ENCODE assay signal across 38 cellular contexts in genomic region chr10:50987934-50988333, GRCh38.
"Had no signal": no experiment of that assay in that cellular context is flagged by ENCODE, and none has a peak within 500 bp of the region (broad histone marks: within the 10 kb centered on the region; RNA-seq: fewer than 3 reads in every experiment).

No MANE protein-coding gene starts in this region.

- H3K9me3 ChIP-seq: adrenal gland, body of pancreas, breast epithelium had no signal

- H3K4me3 ChIP-seq: adrenal gland, body of pancreas, breast epithelium had no signal

- H3K4me1 Mint-ChIP-seq: activated T-helper 17 cell treated with anti-CD3 and anti-CD28 coated beads, Interleukin-2, amount 50 U/mL, for 72 hours had no signal

- H3K4me3 Mint-ChIP-seq: activated CD4-positive, alpha-beta memory T cell treated with anti-CD3 and anti-CD28 coated beads, Interleukin-2, amount 10 ng/mL, durations not matched to agents 7 days and 5 days; activated CD4-positive, alpha-beta T cell treated with anti-CD3 and anti-CD28 coated beads for 36 hours; activated CD4-positive, alpha-beta T cell treated with anti-CD3 and anti-CD28 coated beads, Interleukin-2, amount 10 ng/mL, durations not matched to agents 7 days and 5 days; activated CD8-positive, alpha-beta memory T cell treated with anti-CD3 and anti-CD28 coated beads, Interleukin-2, amount 10 ng/mL, durations not matched to agents 7 days and 5 days; activated CD8-positive, alpha-beta T cell treated with anti-CD3 and anti-CD28 coated beads, Interleukin-2, amount 10 ng/mL, durations not matched to agents 7 days and 5 days; activated naive CD4-positive, alpha-beta T cell treated with anti-CD3 and anti-CD28 coated beads for 36 hours; activated naive CD8-positive, alpha-beta T cell treated with anti-CD3 and anti-CD28 coated beads for 36 hours; activated T-cell treated with anti-CD3 and anti-CD28 coated beads, Interleukin-2, amount 50 U/mL, for 24 hours; activated T-cell treated with anti-CD3 and anti-CD28 coated beads, Interleukin-2, amount 50 U/mL, for 72 hours; activated T-helper 1 cell treated with anti-CD3 and anti-CD28 coated beads, Interleukin-12 subunit alpha, Interleukin-12 subunit beta, Interleukin-2, Interleukin-4 antibody, amounts not matched to agents 30 ng/mL and 10 ng/mL and 1 ng/mL, durations not matched to agents 14 hours and 24 hours and 36 hours; activated T-helper 17 cell treated with anti-CD3 and anti-CD28 coated beads, Interleukin-2, amount 50 U/mL, for 72 hours; T-helper 1 cell treated with Interleukin-12 subunit alpha and Interleukin-12 subunit beta and Interleukin-4 antibody, amounts not matched to agents 30 μg/mL and 1 μg/mL, for 36 hours; T-helper 2 cell treated with Interferon-gamma antibody and Interleukin-4, amounts not matched to agents 5 μg/mL and 100 μg/mL, for 36 hours; WTC11 had no signal

- H3K4me1 ChIP-seq: breast epithelium had no signal

- H3K36me3 Mint-ChIP-seq: activated CD8-positive, alpha-beta memory T cell treated with anti-CD3 and anti-CD28 coated beads, Interleukin-2, amount 10 ng/mL, durations not matched to agents 7 days and 5 days; activated naive CD4-positive, alpha-beta T cell treated with anti-CD3 and anti-CD28 coated beads, Interleukin-2, amount 50 U/mL, for 72 hours; activated naive CD8-positive, alpha-beta T cell treated with anti-CD3 and anti-CD28 coated beads for 36 hours; WTC11 had no signal

- H3K27ac ChIP-seq: adrenal gland, body of pancreas, brain microvascular endothelial cell, breast epithelium, WERI-Rb-1 had no signal

- H3K36me3 ChIP-seq: adrenal gland, brain microvascular endothelial cell, breast epithelium, WERI-Rb-1 had no signal

- FAIRE-seq: TTC549 had no signal

- H3K27ac Mint-ChIP-seq: activated CD4-positive, alpha-beta memory T cell treated with anti-CD3 and anti-CD28 coated beads, Interleukin-2, amount 10 ng/mL, durations not matched to agents 7 days and 5 days; activated CD4-positive, alpha-beta T cell treated with anti-CD3 and anti-CD28 coated beads for 36 hours; activated CD4-positive, alpha-beta T cell treated with anti-CD3 and anti-CD28 coated beads, Interleukin-2, amount 10 ng/mL, durations not matched to agents 7 days and 5 days; activated CD8-positive, alpha-beta memory T cell treated with anti-CD3 and anti-CD28 coated beads, Interleukin-2, amount 10 ng/mL, durations not matched to agents 7 days and 5 days; activated CD8-positive, alpha-beta T cell treated with anti-CD3 and anti-CD28 coated beads, Interleukin-2, amount 10 ng/mL, durations not matched to agents 7 days and 5 days; activated naive CD4-positive, alpha-beta T cell treated with anti-CD3 and anti-CD28 coated beads for 36 hours; activated naive CD4-positive, alpha-beta T cell treated with anti-CD3 and anti-CD28 coated beads, Interleukin-2, amount 50 U/mL, for 72 hours; activated naive CD8-positive, alpha-beta T cell treated with anti-CD3 and anti-CD28 coated beads for 36 hours; activated T-cell treated with anti-CD3 and anti-CD28 coated beads, Interleukin-2, amount 50 U/mL, for 24 hours; activated T-cell treated with anti-CD3 and anti-CD28 coated beads, Interleukin-2, amount 50 U/mL, for 72 hours; activated T-helper 1 cell treated with anti-CD3 and anti-CD28 coated beads, Interleukin-12 subunit alpha, Interleukin-12 subunit beta, Interleukin-2, Interleukin-4 antibody, amounts not matched to agents 30 ng/mL and 10 ng/mL and 1 ng/mL, durations not matched to agents 14 hours and 24 hours and 36 hours; activated T-helper 17 cell treated with anti-CD3 and anti-CD28 coated beads, Interleukin-2, amount 50 U/mL, for 72 hours; T-helper 1 cell treated with Interleukin-12 subunit alpha and Interleukin-12 subunit beta and Interleukin-4 antibody, amounts not matched to agents 30 μg/mL and 1 μg/mL, for 36 hours; T-helper 2 cell treated with Interferon-gamma antibody and Interleukin-4, amounts not matched to agents 5 μg/mL and 100 μg/mL, for 36 hours; WTC11 had no signal

- H3K27me3 ChIP-seq: body of pancreas, brain microvascular endothelial cell had no signal

- H3K9me3 Mint-ChIP-seq: activated CD4-positive, alpha-beta memory T cell treated with anti-CD3 and anti-CD28 coated beads, Interleukin-2, amount 10 ng/mL, durations not matched to agents 7 days and 5 days; activated CD4-positive, alpha-beta T cell treated with anti-CD3 and anti-CD28 coated beads, Interleukin-2, amount 10 ng/mL, durations not matched to agents 7 days and 5 days; activated naive CD4-positive, alpha-beta T cell treated with anti-CD3 and anti-CD28 coated beads for 36 hours; activated naive CD4-positive, alpha-beta T cell treated with anti-CD3 and anti-CD28 coated beads, Interleukin-2, amount 50 U/mL, for 72 hours; activated naive CD8-positive, alpha-beta T cell treated with anti-CD3 and anti-CD28 coated beads for 36 hours; activated T-cell treated with anti-CD3 and anti-CD28 coated beads, Interleukin-2, amount 50 U/mL, for 24 hours; activated T-cell treated with anti-CD3 and anti-CD28 coated beads, Interleukin-2, amount 50 U/mL, for 72 hours; activated T-helper 1 cell treated with anti-CD3 and anti-CD28 coated beads, Interleukin-12 subunit alpha, Interleukin-12 subunit beta, Interleukin-2, Interleukin-4 antibody, amounts not matched to agents 30 ng/mL and 10 ng/mL and 1 ng/mL, durations not matched to agents 14 hours and 24 hours and 36 hours; activated T-helper 17 cell treated with anti-CD3 and anti-CD28 coated beads, Interleukin-2, amount 50 U/mL, for 72 hours; T-helper 1 cell treated with Interleukin-12 subunit alpha and Interleukin-12 subunit beta and Interleukin-4 antibody, amounts not matched to agents 30 μg/mL and 1 μg/mL, for 36 hours; T-helper 2 cell treated with Interferon-gamma antibody and Interleukin-4, amounts not matched to agents 5 μg/mL and 100 μg/mL, for 36 hours; WTC11 had no signal

- ATAC-seq: activated CD4-positive, alpha-beta T cell treated with anti-CD3 and anti-CD28 coated beads for 36 hours; activated CD4-positive, CD25-positive, alpha-beta regulatory T cell treated with anti-CD3 and anti-CD28 coated beads, Interleukin-2, amount 50 U/mL, for 24 hours; activated CD8-positive, alpha-beta memory T cell treated with anti-CD3 and anti-CD28 coated beads, Interleukin-2, amount 10 ng/mL, durations not matched to agents 7 days and 5 days; activated CD8-positive, alpha-beta T cell treated with anti-CD3 and anti-CD28 coated beads, Interleukin-2, amount 10 ng/mL, durations not matched to agents 7 days and 5 days; activated naive CD4-positive, alpha-beta T cell treated with anti-CD3 and anti-CD28 coated beads, Interleukin-2, amount 50 U/mL, for 72 hours; activated T-cell treated with anti-CD3 and anti-CD28 coated beads, Interleukin-2, amount 50 U/mL, for 72 hours; activated T-helper 17 cell treated with anti-CD3 and anti-CD28 coated beads, Interleukin-2, amount 50 U/mL, for 72 hours; body of pancreas; WTC11 had no signal

- DNase-seq: activated CD4-positive, alpha-beta memory T cell treated with anti-CD3 and anti-CD28 coated beads, Interleukin-2, amount 10 ng/mL, durations not matched to agents 7 days and 5 days; activated CD4-positive, alpha-beta T cell treated with anti-CD3 and anti-CD28 coated beads for 1 hour; activated CD4-positive, alpha-beta T cell treated with anti-CD3 and anti-CD28 coated beads for 36 hours; activated CD4-positive, alpha-beta T cell treated with anti-CD3 and anti-CD28 coated beads for 48 hours; activated CD4-positive, alpha-beta T cell treated with anti-CD3 and anti-CD28 coated beads, Interleukin-2, amount 10 ng/mL, durations not matched to agents 7 days and 5 days; activated CD4-positive, alpha-beta T cell treated with anti-CD3 and anti-CD28 coated beads, Interleukin-2, amount 50 U/mL, for 48 hours; activated CD4-positive, CD25-positive, alpha-beta regulatory T cell; activated CD8-positive, alpha-beta memory T cell treated with anti-CD3 and anti-CD28 coated beads for 24 hours; activated CD8-positive, alpha-beta memory T cell treated with anti-CD3 and anti-CD28 coated beads, Interleukin-2, amount 10 ng/mL, durations not matched to agents 7 days and 5 days; activated CD8-positive, alpha-beta memory T cell treated with anti-CD3 and anti-CD28 coated beads, Interleukin-2, amount 50 U/mL, for 48 hours; activated CD8-positive, alpha-beta T cell treated with anti-CD3 and anti-CD28 coated beads, Interleukin-2, amount 10 ng/mL, durations not matched to agents 7 days and 5 days; activated effector memory CD4-positive, alpha-beta T cell treated with anti-CD3 and anti-CD28 coated beads, Interleukin-2, amount 50 U/mL, for 16 hours; activated gamma-delta T cell treated with Interleukin-2 at 50 U/mL for 16 hours; activated naive CD4-positive, alpha-beta T cell; activated naive CD4-positive, alpha-beta T cell treated with anti-CD3 and anti-CD28 coated beads for 36 hours; activated naive CD4-positive, alpha-beta T cell treated with anti-CD3 and anti-CD28 coated beads, Interleukin-2, amount 50 U/mL, for 16 hours; activated naive CD8-positive, alpha-beta T cell treated with anti-CD3 and anti-CD28 coated beads for 36 hours; activated T-cell treated with anti-CD3 and anti-CD28 coated beads, Interleukin-2, amount 50 U/mL, for 24 hours; activated T-cell treated with anti-CD3 and anti-CD28 coated beads, Interleukin-2, amount 50 U/mL, for 72 hours; adrenal gland; amniotic stem cell; aorta; brain microvascular endothelial cell; central memory CD4-positive, alpha-beta T cell; T-helper 1 cell; T-helper 2 cell; T-helper 9 cell; WERI-Rb-1 had no signal
